ENCODE assay signal across 15 cellular contexts in genomic region chr3:67291287-67292252, GRCh38.
DNase-seq lines count a peak whose midpoint lies in the region; ATAC-seq and TF ChIP-seq lines count a peak whose summit lies in the region.
"Had no signal": no experiment of that assay in that cellular context is flagged by ENCODE, and none has a peak within 500 bp of the region (broad histone marks: within the 10 kb centered on the region; RNA-seq: fewer than 3 reads in every experiment).

No MANE protein-coding gene starts in this region.

- no peaks in the 10 kb centered on the region for H4K20me1 ChIP-seq in hepatocyte (ENCODE audit: insufficient read depth, poor library complexity, severe bottlenecking)

- H3K36me3 ChIP-seq in mucosa of descending colon (ENCODE audit: low read depth): no peaks in the 10 kb centered on the region
- H3K36me3 ChIP-seq in hepatocyte (replicated peaks; ENCODE audit: insufficient read depth, low read depth): no peaks in the 10 kb centered on the region

- TF ChIP-seq CTCF in mucosa of descending colon (IDR thresholded peaks at IDR 0.05): no peak
- TF ChIP-seq CTCF in GM10248 (IDR thresholded peaks at IDR 0.05; ENCODE audit: control extremely low read depth, extremely low read depth, low read depth, missing control alignments): no peak
- no peak for TF ChIP-seq CTCF in hepatocyte (IDR thresholded peaks at IDR 0.05; ENCODE audit: poor library complexity)

- no peak overlapping the region for H3K27ac ChIP-seq in hepatocyte

- H2AFZ ChIP-seq in hepatocyte: no peak overlapping the region

- POLR2A ChIA-PET in GM10248 (lab: Yijun Ruan, JAX): no interaction called here

- no peaks in the 10 kb centered on the region for H3K27me3 ChIP-seq in hepatocyte

- H3K4me3 ChIP-seq in mucosa of descending colon: no peak overlapping the region
- no peak overlapping the region for H3K4me3 ChIP-seq in hepatocyte

- H3K79me2 ChIP-seq in hepatocyte: no peaks in the 10 kb centered on the region

- H3K4me1 ChIP-seq in mucosa of descending colon (ENCODE audit: low read depth) (no peaks in the 10 kb centered on the region), hepatocyte (ENCODE audit: insufficient read depth) (peaks cover 6% of the 10 kb centered on the region)

- H3K9me3 ChIP-seq in mucosa of descending colon (no peaks in the 10 kb centered on the region), hepatocyte (ENCODE audit: low read depth) (no peaks in the 10 kb centered on the region)

- intact Hi-C loops in mucosa of descending colon (cut with DNase I, micrococcal nuclease): no loop called here

- CTCF ChIA-PET in GM10248 (lab: Yijun Ruan, JAX): interaction anchor here (1.2 to 2.7 kb wide), 6 partner anchors 10 to 318 kb away, joined by 3 to 6 read pairs (median 3); no protein-coding TSS in a partner anchor

- ATAC-seq in GM19351 (IDR thresholded peaks at IDR 0.05; ENCODE audit: unreplicated experiment): peak; percentile 50
- ATAC-seq in mucosa of descending colon: no peak
- ATAC-seq: CD8-positive, alpha-beta T cell; naive thymus-derived CD8-positive, alpha-beta T cell had no signal

- no peaks in the 10 kb centered on the region for H3K9me2 ChIP-seq in hepatocyte (replicated peaks; ENCODE audit: insufficient read depth)

- DNase-seq in COR-L47 (lab: John Stamatoyannopoulos, UW) (peak; percentile 16), NCI-H748 (lab: John Stamatoyannopoulos, UW; ENCODE audit: unreplicated experiment) (peak; percentile 43), medulla oblongata (ENCODE audit: extremely low spot score) (peak; percentile 56), SHP77 (lab: John Stamatoyannopoulos, UW) (no peak), mucosa of descending colon (no peak), GM10248 (ENCODE audit: extremely low spot score) (no peak), hepatocyte (ENCODE audit: low spot score) (no peak)
- DNase-seq: activated CD4-positive, CD25-positive, alpha-beta regulatory T cell; CD8-positive, alpha-beta T cell; GDM1; naive thymus-derived CD8-positive, alpha-beta T cell; NCI-H1105 treated with DMSO at 0.1 percent for 48 hours; NCI-H524 treated with DMSO at 0.1 percent for 48 hours; right cardiac atrium had no signal

- H3K4me2 ChIP-seq in hepatocyte: no peak overlapping the region

- WGBS in hepatocyte (ENCODE audit: low lambda C conversion rate, missing lambda C conversion rate): 66% methylated on average over 11 of the region's 11 CpGs

Comparison
In these comparisons a context has a peak if more than half of its experiments do, and no peak if none do; other contexts are left out.
1. DNase-seq: peak in COR-L47 (single experiment), NCI-H748 (single experiment) and medulla oblongata (single experiment); none in SHP77 (0 of 2), mucosa of descending colon (0 of 3), GM10248 (single experiment) and hepatocyte (single experiment).